ENCODE assay signal across 1 cellular context in genomic region chr1:12460911-12461621, GRCh38.
TF ChIP-seq lines count a peak whose summit lies in the region.

No MANE protein-coding gene starts in this region.

TF ChIP-seq in K562, 482 proteins besides CTCF, POLR2A, EP300 and RAD21 (continued from another document and continues in another):
- TF ChIP-seq MGA (IDR thresholded peaks at IDR 0.05): no peak
- TF ChIP-seq DIDO1 (tag; IDR thresholded peaks at IDR 0.05; ENCODE audit: low read depth): no peak
- no peak for TF ChIP-seq BCOR (IDR thresholded peaks at IDR 0.05)
- TF ChIP-seq SMARCC2 (IDR thresholded peaks at IDR 0.05; ENCODE audit: low read depth): no peak
- TF ChIP-seq TRIM25 (IDR thresholded peaks at IDR 0.05; ENCODE audit: borderline replicate concordance): no peak
- no peak for TF ChIP-seq NELFE (IDR thresholded peaks at IDR 0.05; ENCODE audit: insufficient read depth, insufficient read length)
- TF ChIP-seq GTF2A2 (tag; IDR thresholded peaks at IDR 0.05): 0 out of 2 replicates have a peak, but pooled peaks have one; percentile 39
- TF ChIP-seq ZKSCAN8 (CRISPR knock-in tag; IDR thresholded peaks at IDR 0.05): no peak
- TF ChIP-seq BRF1 (IDR thresholded peaks at IDR 0.05; ENCODE audit: borderline replicate concordance, extremely low read depth, insufficient read length): no peak
- TF ChIP-seq ZNF165 (CRISPR knock-in tag; IDR thresholded peaks at IDR 0.05; ENCODE audit: borderline replicate concordance): no peak
- TF ChIP-seq ARID1B (IDR thresholded peaks at IDR 0.05): peak; percentile 74
- TF ChIP-seq HLTF (IDR thresholded peaks at IDR 0.05): no peak
- no peak for TF ChIP-seq EGR1 (conservative IDR thresholded peaks at IDR 0.05)
- no peak for TF ChIP-seq HMGN3 (IDR thresholded peaks at IDR 0.05; ENCODE audit: borderline replicate concordance, extremely low read depth, insufficient read length, low read depth, low read length)
- TF ChIP-seq HDAC1 (IDR thresholded peaks at IDR 0.05): peak in 1 of 2 experiments; percentile 80; a peak in 2 of 4 replicates
- TF ChIP-seq ZNF79 (CRISPR knock-in tag; IDR thresholded peaks at IDR 0.05; ENCODE audit: low read depth): no peak
- TF ChIP-seq NFIX (CRISPR knock-in tag; IDR thresholded peaks at IDR 0.05; ENCODE audit: low read depth): no peak
- TF ChIP-seq ZNF507 (tag; conservative IDR thresholded peaks at IDR 0.05): no peak
- TF ChIP-seq NRF1 (conservative IDR thresholded peaks at IDR 0.05 in 1 of 2, IDR thresholded peaks at IDR 0.05 in 1 of 2): no peak
- TF ChIP-seq RUNX1 (IDR thresholded peaks at IDR 0.05; ENCODE audit: low read depth): no peak
- no peak for TF ChIP-seq RHOXF2B (CRISPR knock-in tag; conservative IDR thresholded peaks at IDR 0.05)
- TF ChIP-seq CBFA2T2 (conservative IDR thresholded peaks at IDR 0.05): peak; percentile 83
- TF ChIP-seq ZNF75A (CRISPR knock-in tag; IDR thresholded peaks at IDR 0.05): no peak
- no peak for TF ChIP-seq TAF9B (IDR thresholded peaks at IDR 0.05; ENCODE audit: partially characterized antibody)
- no peak for TF ChIP-seq RBM15 (IDR thresholded peaks at IDR 0.05; ENCODE audit: insufficient read depth, low read length)
- TF ChIP-seq ZNF175 (CRISPR knock-in tag; IDR thresholded peaks at IDR 0.05; ENCODE audit: low read depth): peak; percentile 64; the same call in 1 of the 2 replicates
- no peak for TF ChIP-seq CLOCK (CRISPR knock-in tag; IDR thresholded peaks at IDR 0.05; ENCODE audit: borderline replicate concordance)
- no peak for TF ChIP-seq MEF2D (tag; conservative IDR thresholded peaks at IDR 0.05; ENCODE audit: low read depth)
- peak; percentile 66 for TF ChIP-seq TFAP4 (CRISPR knock-in tag; IDR thresholded peaks at IDR 0.05; ENCODE audit: borderline replicate concordance)
- no peak for TF ChIP-seq MIER1 (IDR thresholded peaks at IDR 0.05; ENCODE audit: low read depth)
- no peak for TF ChIP-seq ZNF133 (CRISPR knock-in tag; IDR thresholded peaks at IDR 0.05)
- no peak for TF ChIP-seq HNRNPK (IDR thresholded peaks at IDR 0.05; ENCODE audit: low read depth, low read length, poor library complexity, severe bottlenecking)
- TF ChIP-seq AFF1 (IDR thresholded peaks at IDR 0.05; ENCODE audit: low read depth in 1 of 2, partially characterized antibody in 2 of 2): peak in 1 of 2 experiments; percentile 20
- TF ChIP-seq LEF1 (IDR thresholded peaks at IDR 0.05): no peak
- TF ChIP-seq PHF20 (IDR thresholded peaks at IDR 0.05; ENCODE audit: partially characterized antibody): no peak
- no peak for TF ChIP-seq SPI1 (IDR thresholded peaks at IDR 0.05; ENCODE audit: borderline replicate concordance, low read depth, low read length)
- TF ChIP-seq CBFA2T3 (IDR thresholded peaks at IDR 0.05): peak; percentile 93
- no peak for TF ChIP-seq NCOA6 (IDR thresholded peaks at IDR 0.05)
- no peak for TF ChIP-seq NONO (IDR thresholded peaks at IDR 0.05; ENCODE audit: low read depth in 2 of 2, low read length in 1 of 2)
- TF ChIP-seq PTRF (tag; IDR thresholded peaks at IDR 0.05): no peak
- TF ChIP-seq ZNF24 (IDR thresholded peaks at IDR 0.05): no peak
- TF ChIP-seq SIN3A (IDR thresholded peaks at IDR 0.05; ENCODE audit: borderline replicate concordance in 2 of 2, control insufficient read depth in 1 of 2, low read depth in 2 of 2, low read length in 2 of 2): no peak
